Comparison of ENCODE assay signal across 32 cellular contexts in genomic region chr2:10296142-10296541, GRCh38.
"Had no signal": no experiment of that assay in that cellular context is flagged by ENCODE, and none has a peak within 500 bp of the region (broad histone marks: within the 10 kb centered on the region; RNA-seq: fewer than 3 reads in every experiment).

No MANE protein-coding gene starts in this region.

- H3K27me3 ChIP-seq: brain microvascular endothelial cell, Peyer's patch, SJSA1 had no signal

- H3K36me3 ChIP-seq: brain microvascular endothelial cell, Peyer's patch, SJSA1 had no signal

- H3K4me3 ChIP-seq: Peyer's patch, SJSA1 had no signal

- H3K9ac ChIP-seq: SK-N-SH had no signal

- H3K27me3 Mint-ChIP-seq: activated naive CD8-positive, alpha-beta T cell treated with anti-CD3 and anti-CD28 coated beads for 36 hours had no signal

- H3K4me2 ChIP-seq: SK-N-SH had no signal

- H3K4me3 Mint-ChIP-seq: activated CD8-positive, alpha-beta memory T cell treated with anti-CD3 and anti-CD28 coated beads, Interleukin-2, amount 10 ng/mL, durations not matched to agents 7 days and 5 days; activated naive CD8-positive, alpha-beta T cell treated with anti-CD3 and anti-CD28 coated beads for 36 hours; T-helper 1 cell treated with Interleukin-12 subunit alpha and Interleukin-12 subunit beta and Interleukin-4 antibody, amounts not matched to agents 30 μg/mL and 1 μg/mL, for 36 hours had no signal

- ATAC-seq: activated CD8-positive, alpha-beta memory T cell treated with anti-CD3 and anti-CD28 coated beads, Interleukin-2, amount 10 ng/mL, durations not matched to agents 7 days and 5 days; PC-3 had no signal

- H3K27ac Mint-ChIP-seq: activated CD8-positive, alpha-beta memory T cell treated with anti-CD3 and anti-CD28 coated beads, Interleukin-2, amount 10 ng/mL, durations not matched to agents 7 days and 5 days; activated naive CD8-positive, alpha-beta T cell treated with anti-CD3 and anti-CD28 coated beads for 36 hours; T-helper 1 cell treated with Interleukin-12 subunit alpha and Interleukin-12 subunit beta and Interleukin-4 antibody, amounts not matched to agents 30 μg/mL and 1 μg/mL, for 36 hours had no signal

- H3K27ac ChIP-seq: brain microvascular endothelial cell, Peyer's patch, SJSA1, VCaP had no signal

- DNase-seq: activated CD4-positive, alpha-beta T cell treated with anti-CD3 and anti-CD28 coated beads for 1 hour; activated CD4-positive, CD25-positive, alpha-beta regulatory T cell; activated CD8-positive, alpha-beta memory T cell treated with anti-CD3 and anti-CD28 coated beads for 24 hours; activated CD8-positive, alpha-beta memory T cell treated with anti-CD3 and anti-CD28 coated beads, Interleukin-2, amount 10 ng/mL, durations not matched to agents 7 days and 5 days; activated CD8-positive, alpha-beta memory T cell treated with anti-CD3 and anti-CD28 coated beads, Interleukin-2, amount 50 U/mL, for 48 hours; activated effector memory CD4-positive, alpha-beta T cell treated with anti-CD3 and anti-CD28 coated beads, Interleukin-2, amount 50 U/mL, for 16 hours; activated naive CD4-positive, alpha-beta T cell; activated naive CD4-positive, alpha-beta T cell treated with anti-CD3 and anti-CD28 coated beads, Interleukin-2, amount 50 U/mL, for 16 hours; activated naive CD8-positive, alpha-beta T cell treated with anti-CD3 and anti-CD28 coated beads for 36 hours; activated T-cell treated with anti-CD3 and anti-CD28 coated beads, Interleukin-2, amount 50 U/mL, for 48 hours; amniotic stem cell; brain microvascular endothelial cell; central memory CD4-positive, alpha-beta T cell; Karpas-422; NCI-H1048; NCI-H1105 treated with DMSO at 0.1 percent for 48 hours; NCI-H1436; NCI-H1694 treated with DMSO at 0.1 percent for 48 hours; NCI-H2029; NCI-H345; NCI-H524 treated with DMSO at 0.1 percent for 48 hours; NCI-H748 treated with DMSO at 0.1 percent for 48 hours; NK-92 treated with Interleukin-12 subunit alpha and Interleukin-12 subunit beta, amount 100 ng/mL, for 24 hours; PC-3; Peyer's patch; RPMI8226; SHP77 treated with DMSO at 0.1 percent for 48 hours; SK-N-SH; T-helper 9 cell had no signal

- H3K9me3 ChIP-seq: SJSA1, SK-N-SH had no signal
